30 cellular contexts compared by ENCODE assay signal in genomic region chr7:129076886-129077285, GRCh38.
"Had no signal": no experiment of that assay in that cellular context is flagged by ENCODE, and none has a peak within 500 bp of the region (broad histone marks: within the 10 kb centered on the region; RNA-seq: fewer than 3 reads in every experiment).

No MANE protein-coding gene starts in this region.

- H3K27ac ChIP-seq: adrenal gland, ascending aorta, body of pancreas, brain microvascular endothelial cell, breast epithelium, cardiac muscle cell had no signal

- H3K4me3 ChIP-seq: adrenal gland, ascending aorta, body of pancreas, breast epithelium, cardiac muscle cell had no signal

- H3K27me3 ChIP-seq: adrenal gland, ascending aorta, body of pancreas, brain microvascular endothelial cell, breast epithelium, cardiac muscle cell had no signal

- H3K9me3 ChIP-seq: adrenal gland, ascending aorta, body of pancreas, breast epithelium had no signal

- H3K4me1 ChIP-seq: ascending aorta, body of pancreas, breast epithelium had no signal

- H3K36me3 ChIP-seq: adrenal gland, ascending aorta, brain microvascular endothelial cell, breast epithelium, cardiac muscle cell had no signal

- DNase-seq: activated effector memory CD4-positive, alpha-beta T cell treated with anti-CD3 and anti-CD28 coated beads, Interleukin-2, amount 50 U/mL, for 16 hours; activated effector memory CD4-positive, alpha-beta T cell treated with Interleukin-2 at 50 U/mL for 16 hours; activated gamma-delta T cell; activated gamma-delta T cell treated with Interleukin-2 at 50 U/mL for 16 hours; activated naive CD4-positive, alpha-beta T cell; activated naive CD4-positive, alpha-beta T cell treated with anti-CD3 and anti-CD28 coated beads for 36 hours; activated naive CD4-positive, alpha-beta T cell treated with anti-CD3 and anti-CD28 coated beads, Interleukin-2, amount 10 ng/mL, durations not matched to agents 7 days and 5 days; activated naive CD4-positive, alpha-beta T cell treated with anti-CD3 and anti-CD28 coated beads, Interleukin-2, amount 50 U/mL, for 16 hours; activated naive CD4-positive, alpha-beta T cell treated with Interleukin-2 at 50 U/mL for 16 hours; activated naive CD8-positive, alpha-beta T cell treated with anti-CD3 and anti-CD28 coated beads for 36 hours; activated naive CD8-positive, alpha-beta T cell treated with anti-CD3 and anti-CD28 coated beads, Interleukin-2, amount 10 ng/mL, durations not matched to agents 7 days and 5 days; activated naive CD8-positive, alpha-beta T cell treated with anti-CD3 and anti-CD28 coated beads, Interleukin-2, amount 50 U/mL, for 24 hours; activated T-cell treated with anti-CD3 and anti-CD28 coated beads, Interleukin-2, amount 50 U/mL, for 1 hour; activated T-cell treated with anti-CD3 and anti-CD28 coated beads, Interleukin-2, amount 50 U/mL, for 24 hours; activated T-cell treated with anti-CD3 and anti-CD28 coated beads, Interleukin-2, amount 50 U/mL, for 4 hours; activated T-cell treated with anti-CD3 and anti-CD28 coated beads, Interleukin-2, amount 50 U/mL, for 48 hours; activated T-cell treated with anti-CD3 and anti-CD28 coated beads, Interleukin-2, amount 50 U/mL, for 72 hours; adrenal gland; amniotic stem cell; amygdala; anterior cingulate cortex; aorta; body of pancreas; brain microvascular endothelial cell; caudate nucleus; central memory CD4-positive, alpha-beta T cell; cerebellar nuclear complex had no signal
